ENCODE assay signal across 8 cellular contexts in the genomic region with DNA sequence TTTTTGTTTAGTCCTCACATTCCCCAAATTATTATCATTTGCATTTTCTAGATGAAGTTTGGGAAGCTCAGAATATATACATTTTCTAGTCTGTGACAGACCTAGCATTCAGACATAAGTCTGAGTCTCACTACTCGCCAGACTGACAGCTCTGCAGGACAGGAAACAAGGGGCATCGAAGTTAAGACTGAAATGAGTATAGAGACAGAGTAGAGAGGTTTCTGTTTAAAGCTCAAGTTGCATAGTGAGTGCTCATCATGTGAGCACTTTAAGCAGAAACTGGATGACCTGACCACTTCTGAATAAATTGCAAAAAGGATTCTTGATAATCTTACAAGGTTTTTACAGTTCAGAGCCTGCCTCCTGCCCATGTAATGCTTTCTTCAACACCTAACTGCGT. TPM values are rescaled to one million over a fixed set of nuclear protein-coding genes. Genes with fewer than 3 reads are reported as not detected.
DNase-seq lines count a peak whose midpoint lies in the region; ATAC-seq, FAIRE-seq and TF ChIP-seq lines count a peak whose summit lies in the region.

No MANE protein-coding gene starts in this region.

- H3K4me1 Mint-ChIP-seq in T-helper 2 cell treated with Interferon-gamma antibody and Interleukin-4, amounts not matched to agents 5 μg/mL and 100 μg/mL, for 36 hours (ENCODE audit: low read depth): peaks cover 40% of the 10 kb centered on the region

- peaks cover 89% of the 10 kb centered on the region for H3K79me2 ChIP-seq in ACC112 (ENCODE audit: control insufficient read depth, insufficient read depth, low read length, unreplicated experiment)

- no peaks in the 10 kb centered on the region for H3K9me3 ChIP-seq in gastroesophageal sphincter
- no peaks in the 10 kb centered on the region for H3K9me3 ChIP-seq in small intestine (ENCODE audit: control insufficient read depth, low read depth)

- no peak for TF ChIP-seq POLR2A in gastroesophageal sphincter (IDR thresholded peaks at IDR 0.05)

- peak overlapping the region; percentile 96 for H3K27ac Mint-ChIP-seq in T-helper 2 cell treated with Interferon-gamma antibody and Interleukin-4, amounts not matched to agents 5 μg/mL and 100 μg/mL, for 36 hours

- no peaks in the 10 kb centered on the region for H3K9me3 Mint-ChIP-seq in T-helper 2 cell treated with Interferon-gamma antibody and Interleukin-4, amounts not matched to agents 5 μg/mL and 100 μg/mL, for 36 hours

- H3K4me1 ChIP-seq in ACC112 (ENCODE audit: control insufficient read depth, insufficient read depth, low read length, unreplicated experiment) (peaks cover 30% of the 10 kb centered on the region), gastroesophageal sphincter (peaks cover 0 to 83% (median 21%) of the 10 kb centered on the region in 3 donors), small intestine (ENCODE audit: control insufficient read depth in 2 of 2, insufficient read depth in 1 of 2, low read depth in 1 of 2, low read length in 1 of 2) (peaks cover 3% of the 10 kb centered on the region in 2 donors)

- no peak for TF ChIP-seq CTCF in gastroesophageal sphincter (IDR thresholded peaks at IDR 0.05)

- peaks cover 4% of the 10 kb centered on the region for H3K36me3 Mint-ChIP-seq in T-helper 2 cell treated with Interferon-gamma antibody and Interleukin-4, amounts not matched to agents 5 μg/mL and 100 μg/mL, for 36 hours (ENCODE audit: low read depth)

- FAIRE-seq in small intestine (lab: Jason Lieb, UNC): no peak

- H3K4me3 Mint-ChIP-seq in T-helper 2 cell treated with Interferon-gamma antibody and Interleukin-4, amounts not matched to agents 5 μg/mL and 100 μg/mL, for 36 hours: peak overlapping the region; percentile 96

- no peaks in the 10 kb centered on the region for H3K27me3 Mint-ChIP-seq in T-helper 2 cell treated with Interferon-gamma antibody and Interleukin-4, amounts not matched to agents 5 μg/mL and 100 μg/mL, for 36 hours (ENCODE audit: low read depth)

- H3K4me3 ChIP-seq in ACC112 (ENCODE audit: low read depth, low read length): peak overlapping the region; percentile 95
- peak overlapping the region; percentile 65 to 93 for H3K4me3 ChIP-seq in gastroesophageal sphincter
- H3K4me3 ChIP-seq in small intestine (ENCODE audit: low read depth in 1 of 2, low read length in 2 of 2): peak overlapping the region in 1 of 2 donors; percentile 97

- ATAC-seq in GM18519 (IDR thresholded peaks at IDR 0.05; ENCODE audit: low FRiP score, unreplicated experiment) (peak; percentile 47), HG03097 (IDR thresholded peaks at IDR 0.05; ENCODE audit: low FRiP score, unreplicated experiment) (peak; percentile 41), gastroesophageal sphincter (no peak)

- H3K27ac ChIP-seq in ACC112 (ENCODE audit: low read depth, low read length) (peak overlapping the region; percentile 90), gastroesophageal sphincter (peak overlapping the region in 3 of 4 donors; percentile 96 to 99 (median 97)), small intestine (ENCODE audit: low read depth in 1 of 2, low read length in 1 of 2) (peak overlapping the region; percentile 98)

- DNase-seq in T-helper 2 cell treated with Interferon-gamma antibody and Interleukin-4, amounts not matched to agents 5 μg/mL and 100 μg/mL, for 36 hours (ENCODE audit: low spot score): peak; percentile 23
- DNase-seq in small intestine (peak; percentile 36), NCI-H2196 (lab: John Stamatoyannopoulos, UW; ENCODE audit: unreplicated experiment) (no peak), mucosa of gallbladder (ENCODE audit: low spot score) (no peak)

- H3K36me3 ChIP-seq in ACC112 (ENCODE audit: insufficient read depth, low read length) (no peaks in the 10 kb centered on the region), gastroesophageal sphincter (no peaks in the 10 kb centered on the region), small intestine (ENCODE audit: control insufficient read depth in 2 of 2, insufficient read depth in 2 of 2, low read length in 2 of 2) (no peaks in the 10 kb centered on the region)

- TF ChIP-seq EP300 in gastroesophageal sphincter (IDR thresholded peaks at IDR 0.05): no peak

- 22 to 38% methylated on average over 1 to 3 of the region's 3 CpGs for WGBS in gastroesophageal sphincter (ENCODE audit: low coverage in 1 of 2), 2 donors
- WGBS in small intestine, 3 donors: 3 to 16% (median 4%) methylated on average over 3 of the region's 3 CpGs

- H3K27me3 ChIP-seq in ACC112 (ENCODE audit: insufficient read depth, low read length) (no peaks in the 10 kb centered on the region), gastroesophageal sphincter (no peaks in the 10 kb centered on the region), small intestine (ENCODE audit: control insufficient read depth in 2 of 2, insufficient read depth in 2 of 2, low read length in 2 of 2) (no peaks in the 10 kb centered on the region)

- peak overlapping the region; percentile 95 for H2AFZ ChIP-seq in ACC112 (ENCODE audit: low read length, unreplicated experiment)

RNA-seq across cellular contexts. Expression of a gene that starts 1.1 kb away (rescaled TPM):
- 100 to 1,000 TPM; 127 to 358 (median 218) TPM for total RNA-seq in gastroesophageal sphincter
- polyA plus RNA-seq in small intestine: 100 to 1,000 TPM; 102 to 331 (median 260) TPM
- total RNA-seq in mucosa of gallbladder: 135 TPM

RNA-seq across cellular contexts. Expression of a gene that starts 1.4 kb away (rescaled TPM):
- total RNA-seq in gastroesophageal sphincter (100 to 1,000 TPM; 154 to 277 (median 186) TPM), mucosa of gallbladder (134 TPM)
- polyA plus RNA-seq in small intestine: 100 to 1,000 TPM; 145 to 209 (median 170) TPM

Comparison
In these comparisons a context has a peak if more than half of its experiments do, and no peak if none do; other contexts are left out.
1. DNase-seq: peak in T-helper 2 cell treated with Interferon-gamma antibody and Interleukin-4, amounts not matched to agents 5 μg/mL and 100 μg/mL, for 36 hours (single experiment) and small intestine (single experiment); none in NCI-H2196 (single experiment) and mucosa of gallbladder (single experiment).
2. Peak in every context shown above with its lines, with median percentiles within 50 percentile points of each other: H3K27ac ChIP-seq.